17 cellular contexts compared by ENCODE assay signal in genomic region chr9:75803130-75803529, GRCh38.
DNase-seq lines count a peak whose midpoint lies in the region; ATAC-seq and TF ChIP-seq lines count a peak whose summit lies in the region.
"Had no signal": no experiment of that assay in that cellular context is flagged by ENCODE, and none has a peak within 500 bp of the region (broad histone marks: within the 10 kb centered on the region; RNA-seq: fewer than 3 reads in every experiment).

No MANE protein-coding gene starts in this region.

- no peaks in the 10 kb centered on the region for H3K36me3 ChIP-seq in mesendoderm (ENCODE audit: control insufficient read depth, insufficient read depth, low read length)
- H3K36me3 ChIP-seq: gastrocnemius medialis, pancreas had no signal

- H3K9ac ChIP-seq in mesendoderm (ENCODE audit: low read length): no peak overlapping the region

- H3K79me2 ChIP-seq in mesendoderm (ENCODE audit: control insufficient read depth, insufficient read depth, low read length): no peaks in the 10 kb centered on the region

- H3K4ac ChIP-seq in mesendoderm (ENCODE audit: low read depth, low read length): no peak overlapping the region

- no peak overlapping the region for H4K5ac ChIP-seq in mesendoderm (ENCODE audit: low read length)

- no peaks in the 10 kb centered on the region for H3K27me3 ChIP-seq in mesendoderm (ENCODE audit: insufficient read depth, low read length, poor library complexity)
- H3K27me3 ChIP-seq: gastrocnemius medialis, pancreas had no signal

- no peaks in the 10 kb centered on the region for H3K79me1 ChIP-seq in mesendoderm (ENCODE audit: low read length)

- H2BK5ac ChIP-seq in mesendoderm (ENCODE audit: low read length): no peak overlapping the region

- TF ChIP-seq CTCF in AG10803 (conservative IDR thresholded peaks at IDR 0.05; ENCODE audit: low read length): no peak
- no peak for TF ChIP-seq CTCF in epithelial cell of esophagus (IDR thresholded peaks at IDR 0.05; ENCODE audit: insufficient read depth, low read depth, low read length, missing control alignments)

- no peak overlapping the region for H3K56ac ChIP-seq in mesendoderm (ENCODE audit: low read length)

- no peak overlapping the region for H2BK15ac ChIP-seq in mesendoderm (replicated peaks; ENCODE audit: low read depth)

- H3K4me2 ChIP-seq in mesendoderm (ENCODE audit: low read length): no peak overlapping the region

- no peak overlapping the region for H3K4me3 ChIP-seq in AG10803 (ENCODE audit: low read length)
- H3K4me3 ChIP-seq in epithelial cell of esophagus (ENCODE audit: low read length): no peak overlapping the region
- H3K4me3 ChIP-seq in mesendoderm (ENCODE audit: low read length): no peak overlapping the region
- H3K4me3 ChIP-seq: gastrocnemius medialis, mucosa of descending colon, pancreas had no signal

- H2BK120ac ChIP-seq in mesendoderm (ENCODE audit: low read depth, low read length): no peak overlapping the region

- no peak overlapping the region for H2AK5ac ChIP-seq in mesendoderm (ENCODE audit: low read length)

- ATAC-seq in HG02840 (IDR thresholded peaks at IDR 0.05; ENCODE audit: low FRiP score, unreplicated experiment): no peak
- ATAC-seq: gastrocnemius medialis, mucosa of descending colon, Panc1, T-helper 17 cell had no signal

- no peaks in the 10 kb centered on the region for H3K4me1 ChIP-seq in mesendoderm (ENCODE audit: control insufficient read depth, low read depth, low read length)
- H3K4me1 ChIP-seq: gastrocnemius medialis, pancreas had no signal

- H3K23ac ChIP-seq in mesendoderm (ENCODE audit: low read length): no peak overlapping the region

- no peak overlapping the region for H4K8ac ChIP-seq in mesendoderm (ENCODE audit: low read depth, low read length)

- no peak overlapping the region for H3K18ac ChIP-seq in mesendoderm (ENCODE audit: low read length)

- DNase-seq in AG10803 (ENCODE audit: low read depth) (peak; percentile 52), M059J (ENCODE audit: low read depth) (peak; percentile 37), epithelial cell of esophagus (ENCODE audit: low read depth) (peak; percentile 17), mesendoderm (peak; percentile 74), NCI-H1930 (lab: John Stamatoyannopoulos, UW) (no peak), C1 segment of cervical spinal cord (lab: John Stamatoyannopoulos, UW) (no peak), HuH-7.5 (ENCODE audit: low spot score) (no peak)
- DNase-seq: DMS53, gastrocnemius medialis, immature natural killer cell, KG1, mucosa of descending colon, NCI-H1694 treated with DMSO at 0.1 percent for 48 hours, pancreas, T-helper 17 cell had no signal

- H3K27ac ChIP-seq in mesendoderm (ENCODE audit: low read depth, low read length): no peak overlapping the region
- H3K27ac ChIP-seq: gastrocnemius medialis, pancreas had no signal

Comparison
In these comparisons a context has a peak if more than half of its experiments do, and no peak if none do; other contexts are left out.
1. DNase-seq: peak in AG10803 (single experiment), M059J (single experiment), epithelial cell of esophagus (single experiment) and mesendoderm (single experiment); none in NCI-H1930 (0 of 2), C1 segment of cervical spinal cord (0 of 14) and HuH-7.5 (single experiment).